Comparison of ENCODE assay signal across 8 cellular contexts in the genomic region with DNA sequence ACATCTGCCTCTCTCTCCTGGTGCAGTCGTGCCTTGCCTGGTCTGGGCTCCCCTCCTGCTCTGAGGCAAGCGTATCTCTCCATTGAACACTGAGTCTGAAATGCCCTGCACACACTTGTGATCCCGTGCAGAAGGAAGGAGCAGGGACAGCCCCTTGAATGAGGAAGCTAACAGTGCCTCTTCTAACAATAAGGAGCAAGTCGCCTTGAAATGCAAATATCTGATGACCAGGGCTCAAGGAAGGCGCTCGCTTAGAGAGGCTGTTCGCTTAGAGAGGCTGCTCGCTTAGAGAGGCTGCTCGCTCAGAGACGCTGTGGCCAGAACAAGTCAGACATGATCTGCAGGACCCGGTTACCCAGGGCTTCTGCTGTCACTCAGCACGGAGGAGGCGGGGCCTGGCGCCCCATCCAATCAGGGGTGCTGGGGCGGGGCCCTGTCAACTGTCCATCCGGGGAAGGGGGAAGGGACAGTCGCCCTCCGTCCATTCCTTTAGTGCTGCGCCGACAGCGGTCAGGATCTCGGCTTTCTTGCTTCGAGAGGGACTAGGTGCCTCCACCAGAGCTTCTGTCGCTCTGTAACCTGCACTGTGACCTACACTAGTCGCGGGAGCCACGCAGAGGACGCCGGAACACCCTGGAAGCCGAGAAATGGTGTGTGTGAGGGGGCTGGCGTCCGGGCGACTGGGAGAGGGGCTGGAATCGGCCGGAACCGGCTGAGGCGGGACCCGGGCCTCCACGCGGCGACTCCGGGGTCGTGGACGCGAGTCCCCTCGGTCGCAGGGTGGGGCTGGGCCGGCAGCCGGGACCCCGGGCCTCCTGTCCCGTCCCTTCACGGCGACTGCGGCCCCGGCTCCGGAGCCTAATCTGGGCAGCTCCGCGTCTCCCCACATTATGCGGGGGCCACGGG. TPM values are rescaled to one million over a fixed set of nuclear protein-coding genes. Genes with fewer than 3 reads are reported as not detected.
DNase-seq lines count a peak whose midpoint lies in the region; ATAC-seq and TF ChIP-seq lines count a peak whose summit lies in the region.

A gene (plus strand): TSS at position 473 of the 906 bp plus-strand sequence. CDS start 175 bp downstream, at position 648.

- CTCF ChIA-PET in activated CD4-positive, alpha-beta T cell treated with anti-CD3 and anti-CD28 coated beads for 36 hours (lab: Charles Lee), result interaction anchor here (0.6 to 2.0 kb wide), 4 partner anchors 16 to 959 kb away, joined by 3 to 6 read pairs (median 4); a partner anchor contains a TSS

- H3K36me3 Mint-ChIP-seq in activated CD4-positive, alpha-beta T cell treated with anti-CD3 and anti-CD28 coated beads for 36 hours (ENCODE audit: low read depth), result peaks cover 20% of the 10 kb centered on the region

- no peaks in the 10 kb centered on the region for H3K9me3 ChIP-seq in colonic mucosa

- peak within 1 kb of the TSS; percentile 91 to 97 for H3K9ac ChIP-seq in colonic mucosa (ENCODE audit: low read depth in 2 of 2, low read length in 2 of 2)

- peak within 1 kb of the TSS; percentile 89 for H3K4me3 Mint-ChIP-seq in activated CD4-positive, alpha-beta T cell treated with anti-CD3 and anti-CD28 coated beads for 36 hours

- DNase-seq in AG08396 (ENCODE audit: low spot score), result peak; percentile 98
- peak; percentile 63 to 90 for DNase-seq in NCI-H446 (lab: John Stamatoyannopoulos, UW)
- DNase-seq in activated CD4-positive, alpha-beta T cell treated with anti-CD3 and anti-CD28 coated beads for 36 hours, result peak; percentile 95
- peak; percentile 98 for DNase-seq in colonic mucosa
- peak; percentile 98 for DNase-seq in left kidney (ENCODE audit: low read depth, low spot score)
- peak; percentile 88 for DNase-seq in stimulated activated CD4-positive, alpha-beta T cell treated with anti-CD3 and anti-CD28 coated beads, Interleukin-1b, Interleukin-23, amount 100 ng/mL, for 48 hours

- no peak for TF ChIP-seq CTCF in colonic mucosa (IDR thresholded peaks at IDR 0.05)

- H3K36me3 ChIP-seq in colonic mucosa, result no peaks in the 10 kb centered on the region

- peak; percentile 96 for ATAC-seq in GM18907 (IDR thresholded peaks at IDR 0.05; ENCODE audit: unreplicated experiment)
- peak; percentile 98 for ATAC-seq in HG03139 (IDR thresholded peaks at IDR 0.05; ENCODE audit: unreplicated experiment)
- peak; percentile 100 for ATAC-seq in activated CD4-positive, alpha-beta T cell treated with anti-CD3 and anti-CD28 coated beads for 36 hours

- intact Hi-C loops in activated CD4-positive, alpha-beta T cell treated with anti-CD3 and anti-CD28 coated beads for 36 hours (cut with DNase I, micrococcal nuclease), result loop anchor here (1.0 to 5.0 kb wide), 13 partner anchors 15 to 855 kb away; a partner anchor contains a TSS
- intact Hi-C loops in colonic mucosa (cut with DNase I), result no loop called here

- no peaks in the 10 kb centered on the region for H3K27me3 Mint-ChIP-seq in activated CD4-positive, alpha-beta T cell treated with anti-CD3 and anti-CD28 coated beads for 36 hours

- H3K9me3 Mint-ChIP-seq in activated CD4-positive, alpha-beta T cell treated with anti-CD3 and anti-CD28 coated beads for 36 hours (ENCODE audit: low read depth), result peaks cover 4% of the 10 kb centered on the region

- no peaks in the 10 kb centered on the region for H3K4me1 ChIP-seq in colonic mucosa

- peak within 1 kb of the TSS; percentile 97 for H3K27ac ChIP-seq in colonic mucosa

- no peaks in the 10 kb centered on the region for H3K27me3 ChIP-seq in colonic mucosa

- peak within 1 kb of the TSS; percentile 73 for H3K27ac Mint-ChIP-seq in activated CD4-positive, alpha-beta T cell treated with anti-CD3 and anti-CD28 coated beads for 36 hours

- peaks cover 20% of the 10 kb centered on the region for H3K4me1 Mint-ChIP-seq in activated CD4-positive, alpha-beta T cell treated with anti-CD3 and anti-CD28 coated beads for 36 hours

- POLR2A ChIA-PET in activated CD4-positive, alpha-beta T cell treated with anti-CD3 and anti-CD28 coated beads for 36 hours (lab: Charles Lee), result interaction anchor here (0.8 kb wide), 1 partner anchor 16 kb away, joined by 3 read pairs; a partner anchor contains a TSS

- peak within 1 kb of the TSS; percentile 92 for H3K4me3 ChIP-seq in colonic mucosa

RNA-seq across cellular contexts. Expression of the gene that starts here (rescaled TPM):
- total RNA-seq in activated CD4-positive, alpha-beta T cell treated with anti-CD3 and anti-CD28 coated beads for 36 hours, result 1 to 10 TPM; 7.0 to 7.7 TPM
- 10 to 100 TPM; 31.4 to 32.2 TPM for total RNA-seq in colonic mucosa

Comparison
In these comparisons a context has a peak if more than half of its experiments do, and no peak if none do; other contexts are left out.
1. Peak in every context shown above with its lines: DNase-seq, ATAC-seq, H3K4me3 ChIP-seq and H3K27ac ChIP-seq.